Comparison of ENCODE assay signal across 12 cellular contexts in genomic region chr17:15377608-15378007, GRCh38. TPM values are rescaled to one million over a fixed set of nuclear protein-coding genes. Genes with fewer than 3 reads are reported as not detected.
DNase-seq lines count a peak whose midpoint lies in the region; ATAC-seq and TF ChIP-seq lines count a peak whose summit lies in the region.
"Had no signal": no experiment of that assay in that cellular context is flagged by ENCODE, and none has a peak within 500 bp of the region (broad histone marks: within the 10 kb centered on the region; RNA-seq: fewer than 3 reads in every experiment).

No MANE protein-coding gene starts in this region.

- no peaks in the 10 kb centered on the region for H3K36me3 ChIP-seq in Caco-2 (ENCODE audit: control insufficient read depth, insufficient read depth, low read length)
- H3K36me3 ChIP-seq: neutrophil had no signal

- no peak for TF ChIP-seq CTCF in Caco-2 (IDR thresholded peaks at IDR 0.05; ENCODE audit: insufficient read depth in 1 of 2, low read depth in 1 of 2, low read length in 1 of 2, severe bottlenecking in 1 of 2, unreplicated experiment in 1 of 2)

- H3K4me3 Mint-ChIP-seq in Caco-2 (ENCODE audit: unreplicated experiment): peak overlapping the region; percentile 23

- intact Hi-C loops in Caco-2 (cut with micrococcal nuclease; ENCODE audit: unreplicated experiment): loop anchor here (2.0 kb wide), 1 partner anchor 55 kb away; no protein-coding TSS in a partner anchor

- peaks cover 9% of the 10 kb centered on the region for H3K9me3 Mint-ChIP-seq in Caco-2 (ENCODE audit: unreplicated experiment)

- ATAC-seq in GM18498 (IDR thresholded peaks at IDR 0.05; ENCODE audit: unreplicated experiment) (no peak), GM19351 (IDR thresholded peaks at IDR 0.05; ENCODE audit: unreplicated experiment) (no peak)

- peaks cover 7% of the 10 kb centered on the region for H3K4me1 Mint-ChIP-seq in Caco-2 (ENCODE audit: low read depth, unreplicated experiment)

- no peaks in the 10 kb centered on the region for H3K9me3 ChIP-seq in Caco-2
- H3K9me3 ChIP-seq: neutrophil had no signal

- H3K27ac Mint-ChIP-seq in Caco-2 (ENCODE audit: unreplicated experiment): peak overlapping the region; percentile 85

- CTCF ChIA-PET in Caco-2 (lab: Charles Lee): no interaction called here

- POLR2A ChIA-PET in Caco-2 (lab: Charles Lee): no interaction called here

- no TSS peak for BruUV-seq in Caco-2 (replicated peaks; lab: Mats Ljungman, UMichigan)

- H3K27me3 ChIP-seq in Caco-2 (replicated peaks; ENCODE audit: control insufficient read depth, insufficient read depth, low read length): no peaks in the 10 kb centered on the region

- in situ Hi-C loops in SK-MEL-5 (cut with HindIII; ENCODE audit: low pct_unique_long_range_greater_than_20kb, low sequenced_read_pairs): loop anchor here (25.0 kb wide), 1 partner anchor 110 kb away; no protein-coding TSS in a partner anchor

- no peaks in the 10 kb centered on the region for H3K27me3 Mint-ChIP-seq in Caco-2 (ENCODE audit: insufficient read depth, unreplicated experiment)

- DNase-seq in Caco-2 (peak; percentile 74 to 86), SK-MEL-5 (ENCODE audit: low read depth, low spot score) (peak; percentile 99), glomerular visceral epithelial cell (ENCODE audit: extremely low spot score) (peak; percentile 54), pons (ENCODE audit: low spot score) (peak; percentile 91), dedifferentiated amniotic fluid mesenchymal stem cell (ENCODE audit: extremely low spot score) (no peak), GF-D8 (lab: John Stamatoyannopoulos, UW) (no peak)
- DNase-seq: activated T-cell treated with anti-CD3 and anti-CD28 coated beads, Interleukin-2, amount 50 U/mL, for 1 hour; NCI-H1694 treated with DMSO at 0.1 percent for 48 hours; SW 1271 had no signal

- H3K36me3 Mint-ChIP-seq in Caco-2 (ENCODE audit: insufficient read depth, unreplicated experiment): no peaks in the 10 kb centered on the region

- H3K4me3 ChIP-seq in Caco-2 (ENCODE audit: low read depth, low read length): no peak overlapping the region

- peaks cover 21% of the 10 kb centered on the region for H3K4me1 ChIP-seq in Caco-2

RNA-seq across cellular contexts. Expression of gene TEKT3, which starts 36.2 kb away (rescaled TPM):
- total RNA-seq in Caco-2 (2022): 0.43 TPM in 1 of 2 replicates, not detected in the other
- total RNA-seq in SK-MEL-5 (2014; rRNA removed; shearing (Covaris generic)): 0.56 TPM in 1 of 2 replicates, not detected in the other
- polyA plus RNA-seq in SK-MEL-5 (2015; cell fraction: cytosol; rRNA removed): not detected in 2 replicates
- polyA plus RNA-seq in SK-MEL-5 (2015; cell fraction: nucleus; rRNA removed): not detected in 2 replicates

Comparison
In these comparisons a context has a peak if more than half of its experiments do, and no peak if none do; other contexts are left out.
1. DNase-seq: peak in Caco-2 (2 of 2), SK-MEL-5 (single experiment), glomerular visceral epithelial cell (single experiment) and pons (single experiment); none in dedifferentiated amniotic fluid mesenchymal stem cell (single experiment) and GF-D8 (single experiment).